9 cellular contexts compared by ENCODE assay signal in the genomic region with DNA sequence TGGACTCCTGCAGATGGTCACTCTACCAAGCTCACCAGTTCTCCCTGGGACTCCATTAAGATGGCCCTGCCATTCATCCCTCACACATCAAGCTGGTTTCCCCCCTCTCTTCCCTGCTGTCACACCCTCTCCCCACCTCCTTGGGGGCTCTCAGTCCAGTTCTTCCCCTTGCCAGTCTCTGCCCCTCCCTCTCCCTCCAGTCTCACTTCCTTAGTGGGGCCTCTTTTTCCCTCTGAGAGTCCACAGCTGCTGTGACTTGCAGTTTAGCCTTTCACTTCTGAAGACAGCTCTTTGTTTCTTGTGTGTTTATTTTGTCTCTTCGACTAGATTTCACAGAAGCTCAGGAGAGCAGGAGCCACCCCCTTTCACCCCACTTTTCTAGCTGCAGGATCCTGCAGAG. TPM values are rescaled to one million over a fixed set of nuclear protein-coding genes. Genes with fewer than 3 reads are reported as not detected.
A peak's percentile ranks its signal among the peaks of the same experiment; 100 is the strongest.
DNase-seq lines count a peak whose midpoint lies in the region; ATAC-seq and TF ChIP-seq lines count a peak whose summit lies in the region.
"Had no signal": no experiment of that assay in that cellular context is flagged by ENCODE, and none has a peak within 500 bp of the region (broad histone marks: within the 10 kb centered on the region; RNA-seq: fewer than 3 reads in every experiment).

No MANE protein-coding gene starts in this region.

- no peaks in the 10 kb centered on the region for H3K27me3 ChIP-seq in CD8-positive, alpha-beta T cell (ENCODE audit: insufficient read depth, low read length)
- H3K27me3 ChIP-seq in adrenal gland = no peaks in the 10 kb centered on the region

- H3K27me3 Mint-ChIP-seq in CD8-positive, alpha-beta T cell (ENCODE audit: low read depth) = no peaks in the 10 kb centered on the region
- H3K27me3 Mint-ChIP-seq in activated naive CD8-positive, alpha-beta T cell treated with anti-CD3 and anti-CD28 coated beads, Interleukin-2, amount 10 ng/mL, durations not matched to agents 7 days and 5 days = no peaks in the 10 kb centered on the region
- peaks cover 37% of the 10 kb centered on the region for H3K27me3 Mint-ChIP-seq in mesothelial cell of epicardium (ENCODE audit: low read depth)

- no peak overlapping the region for H3K4me3 Mint-ChIP-seq in CD8-positive, alpha-beta T cell
- H3K4me3 Mint-ChIP-seq in activated naive CD8-positive, alpha-beta T cell treated with anti-CD3 and anti-CD28 coated beads, Interleukin-2, amount 10 ng/mL, durations not matched to agents 7 days and 5 days = peak overlapping the region; percentile 54
- H3K4me3 Mint-ChIP-seq in mesothelial cell of epicardium = no peak overlapping the region

- no peaks in the 10 kb centered on the region for H3K36me3 ChIP-seq in CD8-positive, alpha-beta T cell (ENCODE audit: insufficient read depth, low read length)
- no peaks in the 10 kb centered on the region for H3K36me3 ChIP-seq in adrenal gland (replicated peaks in 1 of 2)

- no peak for ATAC-seq in CD8-positive, alpha-beta T cell
- ATAC-seq in GM21367 (IDR thresholded peaks at IDR 0.05; ENCODE audit: unreplicated experiment) = peak; percentile 49
- ATAC-seq in HG03520 (IDR thresholded peaks at IDR 0.05; ENCODE audit: unreplicated experiment) = peak; percentile 33
- no peak for ATAC-seq in activated naive CD8-positive, alpha-beta T cell treated with anti-CD3 and anti-CD28 coated beads, Interleukin-2, amount 10 ng/mL, durations not matched to agents 7 days and 5 days (ENCODE audit: low read depth)

- POLR2A ChIA-PET in CD8-positive, alpha-beta T cell (lab: Charles Lee) = no interaction called here
- POLR2A ChIA-PET in activated naive CD8-positive, alpha-beta T cell treated with anti-CD3 and anti-CD28 coated beads, Interleukin-2, amount 10 ng/mL, durations not matched to agents 7 days and 5 days (lab: Charles Lee) = interaction anchor here (7.3 kb wide), 1 partner anchor 11 kb away, joined by 39 read pairs; a partner anchor contains a TSS

- no peak overlapping the region for H3K4me3 ChIP-seq in CD8-positive, alpha-beta T cell (ENCODE audit: low read depth, low read length)
- H3K4me3 ChIP-seq in adrenal gland = no peak overlapping the region

- TF ChIP-seq CTCF in CD8-positive, alpha-beta T cell (IDR thresholded peaks at IDR 0.05) = no peak
- TF ChIP-seq CTCF in mesothelial cell of epicardium (IDR thresholded peaks at IDR 0.05; ENCODE audit: unreplicated experiment) = no peak
- no peak for TF ChIP-seq CTCF in adrenal gland (IDR thresholded peaks at IDR 0.05)

- CTCF ChIA-PET in CD8-positive, alpha-beta T cell (lab: Charles Lee) = interaction anchor here (1.9 kb wide), 1 partner anchor 10 kb away, joined by 5 read pairs; a partner anchor contains a TSS

- no peak for TF ChIP-seq POLR2A in adrenal gland (IDR thresholded peaks at IDR 0.05)

- intact Hi-C loops in CD8-positive, alpha-beta T cell (cut with DNase I, micrococcal nuclease) = no loop called here
- intact Hi-C loops in adrenal gland (cut with DNase I) = no loop called here

- H3K4me1 Mint-ChIP-seq in CD8-positive, alpha-beta T cell (ENCODE audit: low read depth) = peaks cover 94% of the 10 kb centered on the region
- H3K4me1 Mint-ChIP-seq in activated naive CD8-positive, alpha-beta T cell treated with anti-CD3 and anti-CD28 coated beads, Interleukin-2, amount 10 ng/mL, durations not matched to agents 7 days and 5 days = peaks cover 86% of the 10 kb centered on the region
- H3K4me1 Mint-ChIP-seq in mesothelial cell of epicardium = peaks cover 8% of the 10 kb centered on the region

- no peaks in the 10 kb centered on the region for H3K9me3 ChIP-seq in CD8-positive, alpha-beta T cell (ENCODE audit: low read length)
- H3K9me3 ChIP-seq in adrenal gland (replicated peaks in 1 of 3) = no peaks in the 10 kb centered on the region

- no peak overlapping the region for H3K27ac ChIP-seq in CD8-positive, alpha-beta T cell (ENCODE audit: low read depth, low read length)
- peak overlapping the region in 1 of 5 donors; percentile 44 for H3K27ac ChIP-seq in adrenal gland

- H3K36me3 Mint-ChIP-seq in CD8-positive, alpha-beta T cell = peaks cover 59% of the 10 kb centered on the region
- H3K36me3 Mint-ChIP-seq in activated naive CD8-positive, alpha-beta T cell treated with anti-CD3 and anti-CD28 coated beads, Interleukin-2, amount 10 ng/mL, durations not matched to agents 7 days and 5 days = peaks cover 53% of the 10 kb centered on the region
- no peaks in the 10 kb centered on the region for H3K36me3 Mint-ChIP-seq in mesothelial cell of epicardium

- H3K27ac Mint-ChIP-seq in CD8-positive, alpha-beta T cell = peak overlapping the region; percentile 92
- peak overlapping the region; percentile 80 for H3K27ac Mint-ChIP-seq in activated naive CD8-positive, alpha-beta T cell treated with anti-CD3 and anti-CD28 coated beads, Interleukin-2, amount 10 ng/mL, durations not matched to agents 7 days and 5 days
- H3K27ac Mint-ChIP-seq in mesothelial cell of epicardium = no peak overlapping the region

- H3K4me1 ChIP-seq in CD8-positive, alpha-beta T cell (ENCODE audit: insufficient read depth, low read length) = peaks cover 69% of the 10 kb centered on the region
- H3K4me1 ChIP-seq in adrenal gland (replicated peaks in 1 of 2) = no peaks in the 10 kb centered on the region

- DNase-seq in CD8-positive, alpha-beta T cell = no peak
- DNase-seq in activated naive CD8-positive, alpha-beta T cell treated with anti-CD3 and anti-CD28 coated beads, Interleukin-2, amount 10 ng/mL, durations not matched to agents 7 days and 5 days = no peak
- DNase-seq in stimulated activated CD4-positive, alpha-beta T cell treated with anti-CD3 and anti-CD28 coated beads, Interleukin-4, amount 100 ng/mL, for 4 hours = no peak
- DNase-seq in mesothelial cell of epicardium (ENCODE audit: low spot score in 2 of 2, unreplicated experiment in 2 of 2) = no peak
- no peak for DNase-seq in adrenal gland
- DNase-seq in stimulated activated CD4-positive, alpha-beta T cell treated with anti-CD3 and anti-CD28 coated beads, Interleukin-15, amount 100 ng/mL, for 24 hours = no peak
- DNase-seq: NCI-H1930 had no signal

- WGBS in adrenal gland, 4 donors = 6 to 8% (median 6%) methylated on average over 1 of the region's 1 CpG

- H3K9me3 Mint-ChIP-seq in CD8-positive, alpha-beta T cell = no peaks in the 10 kb centered on the region
- no peaks in the 10 kb centered on the region for H3K9me3 Mint-ChIP-seq in activated naive CD8-positive, alpha-beta T cell treated with anti-CD3 and anti-CD28 coated beads, Interleukin-2, amount 10 ng/mL, durations not matched to agents 7 days and 5 days
- no peaks in the 10 kb centered on the region for H3K9me3 Mint-ChIP-seq in mesothelial cell of epicardium

RNA-seq across cellular contexts. Expression of a gene that starts 10.5 kb away (rescaled TPM):
- 100 to 1,000 TPM; 194 to 197 TPM for total RNA-seq in CD8-positive, alpha-beta T cell
- 100 to 1,000 TPM; 266 to 275 TPM for total RNA-seq in activated naive CD8-positive, alpha-beta T cell treated with anti-CD3 and anti-CD28 coated beads, Interleukin-2, amount 10 ng/mL, durations not matched to agents 7 days and 5 days
- total RNA-seq in mesothelial cell of epicardium = 0.16 to 0.25 TPM (median 0.18 TPM) in 3 replicates
- 10 to 100 TPM; 18.3 to 59.5 (median 24.3) TPM for total RNA-seq in adrenal gland
- 10 to 100 TPM in 1 of 3 donors, 1 to 10 TPM in 2; 3.3 to 10.9 (median 4.2) TPM for polyA plus RNA-seq in adrenal gland

Comparison
In these comparisons a context has a peak if more than half of its experiments do, and no peak if none do; other contexts are left out.
1. ATAC-seq: peak in GM21367 (single experiment) and HG03520 (single experiment); none in CD8-positive, alpha-beta T cell (single experiment) and activated naive CD8-positive, alpha-beta T cell treated with anti-CD3 and anti-CD28 coated beads, Interleukin-2, amount 10 ng/mL, durations not matched to agents 7 days and 5 days (single experiment).
2. RNA of a gene that starts 10.5 kb away (total RNA-seq): 266 to 275 TPM in activated naive CD8-positive, alpha-beta T cell treated with anti-CD3 and anti-CD28 coated beads, Interleukin-2, amount 10 ng/mL, durations not matched to agents 7 days and 5 days, 194 to 197 TPM in CD8-positive, alpha-beta T cell and 18.3 to 59.5 TPM in adrenal gland; 0.16 to 0.25 TPM in mesothelial cell of epicardium; every median in the first group is over 10 times any median in the second.